ENCODE assay signal across 8 cellular contexts in the genomic region with DNA sequence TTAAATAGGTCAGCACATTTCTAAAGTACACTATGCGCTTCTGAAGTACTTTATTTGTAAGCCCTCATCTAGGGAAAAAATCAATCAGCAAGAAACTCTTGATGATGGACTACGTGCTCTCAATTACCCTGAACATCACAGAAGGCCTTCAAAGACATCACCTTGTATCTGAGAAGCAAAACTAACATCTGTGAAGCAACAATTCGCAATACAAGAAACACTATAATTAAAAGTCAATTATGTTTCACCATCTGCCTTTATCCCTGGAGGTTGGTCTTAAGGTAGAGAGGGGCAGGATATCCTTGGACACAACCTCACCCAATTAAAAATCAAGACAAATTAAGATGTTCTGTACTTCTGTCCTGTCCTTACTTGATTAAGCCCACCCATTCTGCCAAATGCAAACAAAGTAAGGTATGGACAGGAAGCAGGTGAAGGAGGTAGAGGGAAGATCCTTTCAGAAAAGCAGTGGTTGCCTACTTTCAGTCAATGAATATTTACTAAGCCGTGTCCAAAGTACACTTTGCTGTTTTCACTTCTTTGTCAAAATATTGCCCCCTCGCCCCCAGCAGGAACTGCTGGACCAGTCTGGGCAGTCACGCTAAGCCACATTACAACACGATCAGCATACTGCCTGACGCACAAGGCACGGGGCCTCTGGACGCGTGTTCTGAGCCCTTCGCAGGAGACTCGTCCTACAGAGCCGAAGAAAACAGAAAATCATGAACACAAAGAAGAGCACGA. TPM values are rescaled to one million over a fixed set of nuclear protein-coding genes. Genes with fewer than 3 reads are reported as not detected.
DNase-seq lines count a peak whose midpoint lies in the region; ATAC-seq and TF ChIP-seq lines count a peak whose summit lies in the region.

No MANE protein-coding gene starts in this region.

- H3K4me3 ChIP-seq in OCI-LY3 (ENCODE audit: low read length), result peak overlapping the region; percentile 83
- H3K4me3 ChIP-seq in heart right ventricle, result peak overlapping the region; percentile 72 to 92 (median 86)
- peak overlapping the region; percentile 96 for H3K4me3 ChIP-seq in trophoblast cell (ENCODE audit: low read depth, low read length)

- peak overlapping the region; percentile 71 for H4K91ac ChIP-seq in trophoblast cell (ENCODE audit: low read depth, low read length)

- peak overlapping the region; percentile 95 to 98 for H3K4me3 Mint-ChIP-seq in CD14-positive monocyte

- no peak overlapping the region for H3K23ac ChIP-seq in trophoblast cell (ENCODE audit: low read length)

- H3K79me2 ChIP-seq in OCI-LY3 (ENCODE audit: low read length) (peaks cover 66% of the 10 kb centered on the region), trophoblast cell (ENCODE audit: control insufficient read depth, insufficient read depth, low read length, poor library complexity) (peaks cover 11% of the 10 kb centered on the region)

- no peak overlapping the region for H4K12ac ChIP-seq in trophoblast cell (ENCODE audit: low read depth, low read length)

- H3K4me1 ChIP-seq in OCI-LY3 (ENCODE audit: low read length), result peaks cover 49% of the 10 kb centered on the region
- H3K4me1 ChIP-seq in heart right ventricle, result peaks cover 0 to 52% (median 21%) of the 10 kb centered on the region in 9 donors
- peaks cover 6 to 13% of the 10 kb centered on the region in 2 experiments for H3K4me1 ChIP-seq in trophoblast cell (ENCODE audit: control insufficient read depth in 1 of 2, insufficient read depth in 2 of 2, low read length in 2 of 2)

- H3K36me3 Mint-ChIP-seq in CD14-positive monocyte, result peaks cover 2 to 5% of the 10 kb centered on the region in 2 donors

- H3K18ac ChIP-seq in trophoblast cell (ENCODE audit: low read length), result peak overlapping the region; percentile 50

- H3K27ac ChIP-seq in OCI-LY3 (ENCODE audit: low read length) (peak overlapping the region; percentile 44), adipose tissue (ENCODE audit: low read depth, low read length) (peak overlapping the region; percentile 94), heart right ventricle (peak overlapping the region; percentile 92 to 99 (median 96)), trophoblast cell (ENCODE audit: low read depth, low read length) (peak overlapping the region; percentile 98)

- H3K27me3 ChIP-seq in OCI-LY3 (ENCODE audit: low read depth, low read length) (no peaks in the 10 kb centered on the region), heart right ventricle (no peaks in the 10 kb centered on the region), trophoblast cell (ENCODE audit: insufficient read depth, low read length) (no peaks in the 10 kb centered on the region)

- H3K36me3 ChIP-seq in OCI-LY3 (replicated peaks; ENCODE audit: low read depth, low read length) (peaks cover 29% of the 10 kb centered on the region), heart right ventricle (no peaks in the 10 kb centered on the region), trophoblast cell (ENCODE audit: control insufficient read depth in 1 of 2, insufficient read depth in 2 of 2, low read length in 2 of 2) (no peaks in the 10 kb centered on the region)

- WGBS in adipose tissue, 3 donors, result 6 to 16% (median 15%) methylated on average over 15 of the region's 15 CpGs
- 12 to 13% methylated on average over 15 of the region's 15 CpGs for WGBS in heart right ventricle, 2 donors
- WGBS in trophoblast cell (ENCODE audit: extremely low coverage, insufficient coverage, insufficient read length), result no CpG with 5 or more reads among the region's 15 CpGs

- TF ChIP-seq CTCF in CD14-positive monocyte (IDR thresholded peaks at IDR 0.05), result no peak
- TF ChIP-seq CTCF in OCI-LY3 (IDR thresholded peaks at IDR 0.05; ENCODE audit: low read depth, low read length), result no peak
- TF ChIP-seq CTCF in heart right ventricle (IDR thresholded peaks at IDR 0.05), result no peak

- peaks cover 48% of the 10 kb centered on the region for H4K20me1 ChIP-seq in OCI-LY3 (ENCODE audit: insufficient read depth, low read length)

- H2AK5ac ChIP-seq in trophoblast cell (ENCODE audit: low read length), result no peak overlapping the region

- H3K27me3 Mint-ChIP-seq in CD14-positive monocyte (ENCODE audit: low read depth in 3 of 3), result peaks cover 0 to 3% (median 3%) of the 10 kb centered on the region in 3 donors

- peaks cover 37% of the 10 kb centered on the region for H3K4me1 Mint-ChIP-seq in CD14-positive monocyte

- ATAC-seq in GM19328 (IDR thresholded peaks at IDR 0.05; ENCODE audit: unreplicated experiment), result peak; percentile 14
- ATAC-seq in HG03439 (IDR thresholded peaks at IDR 0.05; ENCODE audit: unreplicated experiment), result peak; percentile 28
- peak in 6 of 8 donors; percentile 26 to 61 (median 41) for ATAC-seq in heart right ventricle

- H2AFZ ChIP-seq in OCI-LY3 (ENCODE audit: low read depth, low read length) (peak overlapping the region; percentile 44), trophoblast cell (ENCODE audit: insufficient read depth, low read length, poor library complexity) (peak overlapping the region; percentile 34)

- peaks cover 11% of the 10 kb centered on the region for H3K79me1 ChIP-seq in trophoblast cell (ENCODE audit: low read length)

- peak overlapping the region; percentile 62 for H4K8ac ChIP-seq in trophoblast cell (ENCODE audit: low read depth, low read length)

- H2BK120ac ChIP-seq in trophoblast cell (ENCODE audit: insufficient read depth, low read length, poor library complexity), result peak overlapping the region; percentile 67

- DNase-seq in CD14-positive monocyte (ENCODE audit: low spot score) (peak; percentile 75), heart right ventricle (peak; percentile 31 to 50), trophoblast cell (peak; percentile 56 to 66), NCI-H2081 treated with DMSO at 0.1 percent for 48 hours (lab: John Stamatoyannopoulos, UW) (no peak)

- H2BK5ac ChIP-seq in trophoblast cell (ENCODE audit: low read depth, low read length, poor library complexity), result peak overlapping the region; percentile 88

- peak overlapping the region; percentile 36 for H3K4ac ChIP-seq in trophoblast cell (ENCODE audit: low read depth, low read length)

- intact Hi-C loops in CD14-positive monocyte (cut with micrococcal nuclease), result loop anchor here in 1 of 2 donors (5.0 kb wide), 1 partner anchor 118 kb away; a partner anchor contains a TSS
- intact Hi-C loops in heart right ventricle (cut with DNase I), result loop anchor here in 2 of 10 donors (1.0 to 5.0 kb wide), 2 partner anchors 61 to 118 kb away; a partner anchor contains a TSS

- peak overlapping the region; percentile 92 for H3K14ac ChIP-seq in trophoblast cell (ENCODE audit: low read length)

- H2BK12ac ChIP-seq in trophoblast cell (ENCODE audit: low read length), result no peak overlapping the region

- H3K4me2 ChIP-seq in OCI-LY3 (ENCODE audit: low read length), result peak overlapping the region; percentile 96
- peak overlapping the region; percentile 68 for H3K4me2 ChIP-seq in trophoblast cell (ENCODE audit: low read length)

- peaks cover 0 to 2% (median 0%) of the 10 kb centered on the region in 7 donors for H3K9me3 Mint-ChIP-seq in CD14-positive monocyte

- H3K9ac ChIP-seq in OCI-LY3 (ENCODE audit: low read length) (peak overlapping the region; percentile 85), trophoblast cell (ENCODE audit: low read length) (peak overlapping the region; percentile 94)

- H3K9me3 ChIP-seq in OCI-LY3 (ENCODE audit: insufficient read depth, low read length) (no peaks in the 10 kb centered on the region), heart right ventricle (no peaks in the 10 kb centered on the region), trophoblast cell (ENCODE audit: insufficient read depth, low read depth, low read length) (peaks cover 2% of the 10 kb centered on the region)

- peak overlapping the region; percentile 89 to 97 (median 93) for H3K27ac Mint-ChIP-seq in CD14-positive monocyte

RNA-seq across cellular contexts. Expression of a gene that starts 0.9 kb away (rescaled TPM):
- polyA plus RNA-seq in CD14-positive monocyte, result under 1 TPM; 0.52 to 0.81 TPM
- polyA plus RNA-seq in adipose tissue, result 10 to 100 TPM in 2 of 3 donors, 1 to 10 TPM in 1; 9.7 to 39.3 (median 30.3) TPM
- 10 to 100 TPM in 8 of 10 donors, 1 to 10 TPM in 2; 7.6 to 36.3 (median 16.1) TPM for total RNA-seq in heart right ventricle
- 10 to 100 TPM; 23.5 to 43.2 TPM for polyA plus RNA-seq in heart right ventricle
- polyA plus RNA-seq in trophoblast cell (2013), result 29.4 and 30.4 TPM in 2 replicates

RNA-seq across cellular contexts. Expression of a gene that starts 57.6 kb away (rescaled TPM):
- polyA plus RNA-seq in CD14-positive monocyte, result not detected
- under 1 TPM in 2 of 3 donors, not detected in 1; 0.30 to 0.61 TPM for polyA plus RNA-seq in adipose tissue
- total RNA-seq in heart right ventricle, result 1 to 10 TPM in 4 of 10 donors, under 1 TPM in 6; 0.52 to 1.5 (median 0.96) TPM
- polyA plus RNA-seq in heart right ventricle, result 1 to 10 TPM in 1 of 2 donors, under 1 TPM in 1; 0.51 to 1.0 TPM
- polyA plus RNA-seq in trophoblast cell (2013), result 0.47 and 0.55 TPM in 2 replicates

Comparison
In these comparisons a context has a peak if more than half of its experiments do, and no peak if none do; other contexts are left out.
1. H3K27ac ChIP-seq: peak in every context shown above with its lines; median percentile 98 in trophoblast cell; 96 in heart right ventricle; 94 in adipose tissue; 44 in OCI-LY3.
2. RNA of a gene that starts 0.9 kb away (polyA plus RNA-seq): 23.5 to 43.2 TPM in heart right ventricle and 9.7 to 39.3 TPM in adipose tissue; 0.52 to 0.81 TPM in CD14-positive monocyte; every median in the first group is over 4 times any median in the second.
3. Peak in every context shown above with its lines, with median percentiles within 50 percentile points of each other: ATAC-seq and H3K4me3 ChIP-seq.